ENCODE assay signal across 1 cellular context in genomic region chr3:168885028-168885427, GRCh38.
TF ChIP-seq lines count a peak whose summit lies in the region.

No MANE protein-coding gene starts in this region.

TF ChIP-seq in WTC11, 78 proteins besides CTCF, POLR2A, EP300 and RAD21 (continued from another document):
- TF ChIP-seq USF2 (CRISPR knock-in tag; IDR thresholded peaks at IDR 0.05) = no peak
TF ChIP-seq in WTC11: peak in this region for 0.
